ENCODE assay signal across 1 cellular context in the genomic region with DNA sequence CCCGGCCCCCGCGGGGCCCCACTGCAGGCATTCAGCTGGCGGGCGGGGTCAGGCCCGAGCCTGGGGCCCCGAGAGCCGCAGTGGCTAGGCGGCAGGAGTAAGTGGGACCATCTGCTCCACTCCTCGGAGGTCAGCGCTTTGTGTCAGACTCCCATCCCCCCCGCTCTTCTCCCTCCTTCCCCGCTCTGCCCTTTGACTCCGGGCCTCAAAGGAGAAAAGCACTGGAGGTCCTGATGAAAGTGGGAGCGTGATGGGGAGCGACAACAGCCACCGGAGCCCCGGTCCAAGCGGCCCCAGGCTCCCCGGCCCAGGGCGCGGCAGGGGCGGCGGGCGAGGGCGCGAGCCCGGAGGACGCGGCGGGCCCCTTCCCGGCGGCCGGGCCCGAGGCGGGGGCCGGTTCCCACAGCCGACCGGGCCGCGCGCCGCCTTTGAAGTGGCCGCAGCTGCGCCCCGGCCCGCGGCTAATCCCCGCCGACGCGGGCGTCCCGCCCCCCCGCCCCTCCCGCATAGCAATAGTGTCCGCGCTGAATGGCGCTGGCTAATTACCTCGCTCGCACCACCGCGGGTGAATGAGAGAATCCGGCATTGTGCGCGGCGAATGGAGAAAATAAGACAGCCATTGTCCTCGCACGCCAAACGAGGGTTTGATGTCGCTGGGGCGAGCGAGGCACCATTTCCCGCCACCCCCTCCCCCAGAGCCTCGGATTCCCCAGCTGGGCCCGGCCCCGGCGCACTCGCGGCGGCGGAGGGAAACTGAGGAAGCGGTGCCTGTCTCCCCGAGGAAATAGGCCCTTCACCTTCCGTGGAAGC.
TF ChIP-seq lines count a peak whose summit lies in the region.

No MANE protein-coding gene starts in this region.

TF ChIP-seq in GM12878, 131 proteins besides CTCF, POLR2A, EP300 and RAD21:
- TF ChIP-seq IRF4 (IDR thresholded peaks at IDR 0.05; ENCODE audit: low read depth, low read length) (no peak), MTA2 (IDR thresholded peaks at IDR 0.05; ENCODE audit: low read depth) (no peak), ESRRA (IDR thresholded peaks at IDR 0.05; ENCODE audit: low read length) (no peak), SREBF2 (IDR thresholded peaks at IDR 0.05; ENCODE audit: low read length) (no peak), NFYA (IDR thresholded peaks at IDR 0.05; ENCODE audit: borderline replicate concordance, low read depth, low read length) (no peak), POLR2AphosphoS2 (IDR thresholded peaks at IDR 0.05; ENCODE audit: low read depth, low read length) (no peak), NR2F1 (conservative IDR thresholded peaks at IDR 0.05) (no peak), HCFC1 (IDR thresholded peaks at IDR 0.05; ENCODE audit: low read length) (no peak), ZNF384 (IDR thresholded peaks at IDR 0.05; ENCODE audit: borderline replicate concordance, low read depth, low read length) (no peak), CHD4 (IDR thresholded peaks at IDR 0.05) (no peak), SUZ12 (IDR thresholded peaks at IDR 0.05; ENCODE audit: unreplicated experiment) (no peak), YBX1 (IDR thresholded peaks at IDR 0.05) (no peak), SREBF1 (IDR thresholded peaks at IDR 0.05; ENCODE audit: low read length) (no peak), BHLHE40 (IDR thresholded peaks at IDR 0.05; ENCODE audit: borderline replicate concordance in 1 of 2, low read depth in 2 of 2, low read length in 1 of 2) (no peak)
- TF ChIP-seq, protein P1, sequence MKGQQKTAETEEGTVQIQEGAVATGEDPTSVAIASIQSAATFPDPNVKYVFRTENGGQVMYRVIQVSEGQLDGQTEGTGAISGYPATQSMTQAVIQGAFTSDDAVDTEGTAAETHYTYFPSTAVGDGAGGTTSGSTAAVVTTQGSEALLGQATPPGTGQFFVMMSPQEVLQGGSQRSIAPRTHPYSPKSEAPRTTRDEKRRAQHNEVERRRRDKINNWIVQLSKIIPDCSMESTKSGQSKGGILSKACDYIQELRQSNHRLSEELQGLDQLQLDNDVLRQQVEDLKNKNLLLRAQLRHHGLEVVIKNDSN (IDR thresholded peaks at IDR 0.05; ENCODE audit: borderline replicate concordance, extremely low read length, insufficient read depth, low read depth, low read length), result no peak
- TF ChIP-seq, protein P2, sequence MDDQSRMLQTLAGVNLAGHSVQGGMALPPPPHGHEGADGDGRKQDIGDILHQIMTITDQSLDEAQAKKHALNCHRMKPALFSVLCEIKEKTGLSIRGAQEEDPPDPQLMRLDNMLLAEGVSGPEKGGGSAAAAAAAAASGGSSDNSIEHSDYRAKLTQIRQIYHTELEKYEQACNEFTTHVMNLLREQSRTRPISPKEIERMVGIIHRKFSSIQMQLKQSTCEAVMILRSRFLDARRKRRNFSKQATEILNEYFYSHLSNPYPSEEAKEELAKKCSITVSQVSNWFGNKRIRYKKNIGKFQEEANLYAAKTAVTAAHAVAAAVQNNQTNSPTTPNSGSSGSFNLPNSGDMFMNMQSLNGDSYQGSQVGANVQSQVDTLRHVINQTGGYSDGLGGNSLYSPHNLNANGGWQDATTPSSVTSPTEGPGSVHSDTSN (IDR thresholded peaks at IDR 0.05; ENCODE audit: insufficient replicate concordance, low read depth, low read length), result no peak
- TF ChIP-seq, protein P3, sequence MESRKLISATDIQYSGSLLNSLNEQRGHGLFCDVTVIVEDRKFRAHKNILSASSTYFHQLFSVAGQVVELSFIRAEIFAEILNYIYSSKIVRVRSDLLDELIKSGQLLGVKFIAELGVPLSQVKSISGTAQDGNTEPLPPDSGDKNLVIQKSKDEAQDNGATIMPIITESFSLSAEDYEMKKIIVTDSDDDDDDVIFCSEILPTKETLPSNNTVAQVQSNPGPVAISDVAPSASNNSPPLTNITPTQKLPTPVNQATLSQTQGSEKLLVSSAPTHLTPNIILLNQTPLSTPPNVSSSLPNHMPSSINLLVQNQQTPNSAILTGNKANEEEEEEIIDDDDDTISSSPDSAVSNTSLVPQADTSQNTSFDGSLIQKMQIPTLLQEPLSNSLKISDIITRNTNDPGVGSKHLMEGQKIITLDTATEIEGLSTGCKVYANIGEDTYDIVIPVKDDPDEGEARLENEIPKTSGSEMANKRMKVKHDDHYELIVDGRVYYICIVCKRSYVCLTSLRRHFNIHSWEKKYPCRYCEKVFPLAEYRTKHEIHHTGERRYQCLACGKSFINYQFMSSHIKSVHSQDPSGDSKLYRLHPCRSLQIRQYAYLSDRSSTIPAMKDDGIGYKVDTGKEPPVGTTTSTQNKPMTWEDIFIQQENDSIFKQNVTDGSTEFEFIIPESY (IDR thresholded peaks at IDR 0.05), result no peak
- TF ChIP-seq, protein P4, sequence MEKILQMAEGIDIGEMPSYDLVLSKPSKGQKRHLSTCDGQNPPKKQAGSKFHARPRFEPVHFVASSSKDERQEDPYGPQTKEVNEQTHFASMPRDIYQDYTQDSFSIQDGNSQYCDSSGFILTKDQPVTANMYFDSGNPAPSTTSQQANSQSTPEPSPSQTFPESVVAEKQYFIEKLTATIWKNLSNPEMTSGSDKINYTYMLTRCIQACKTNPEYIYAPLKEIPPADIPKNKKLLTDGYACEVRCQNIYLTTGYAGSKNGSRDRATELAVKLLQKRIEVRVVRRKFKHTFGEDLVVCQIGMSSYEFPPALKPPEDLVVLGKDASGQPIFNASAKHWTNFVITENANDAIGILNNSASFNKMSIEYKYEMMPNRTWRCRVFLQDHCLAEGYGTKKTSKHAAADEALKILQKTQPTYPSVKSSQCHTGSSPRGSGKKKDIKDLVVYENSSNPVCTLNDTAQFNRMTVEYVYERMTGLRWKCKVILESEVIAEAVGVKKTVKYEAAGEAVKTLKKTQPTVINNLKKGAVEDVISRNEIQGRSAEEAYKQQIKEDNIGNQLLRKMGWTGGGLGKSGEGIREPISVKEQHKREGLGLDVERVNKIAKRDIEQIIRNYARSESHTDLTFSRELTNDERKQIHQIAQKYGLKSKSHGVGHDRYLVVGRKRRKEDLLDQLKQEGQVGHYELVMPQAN (conservative IDR thresholded peaks at IDR 0.05), result no peak
- TF ChIP-seq, protein P5, sequence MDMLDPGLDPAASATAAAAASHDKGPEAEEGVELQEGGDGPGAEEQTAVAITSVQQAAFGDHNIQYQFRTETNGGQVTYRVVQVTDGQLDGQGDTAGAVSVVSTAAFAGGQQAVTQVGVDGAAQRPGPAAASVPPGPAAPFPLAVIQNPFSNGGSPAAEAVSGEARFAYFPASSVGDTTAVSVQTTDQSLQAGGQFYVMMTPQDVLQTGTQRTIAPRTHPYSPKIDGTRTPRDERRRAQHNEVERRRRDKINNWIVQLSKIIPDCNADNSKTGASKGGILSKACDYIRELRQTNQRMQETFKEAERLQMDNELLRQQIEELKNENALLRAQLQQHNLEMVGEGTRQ (IDR thresholded peaks at IDR 0.05; ENCODE audit: borderline replicate concordance, low read depth, low read length), result no peak
- TF ChIP-seq, protein P6, sequence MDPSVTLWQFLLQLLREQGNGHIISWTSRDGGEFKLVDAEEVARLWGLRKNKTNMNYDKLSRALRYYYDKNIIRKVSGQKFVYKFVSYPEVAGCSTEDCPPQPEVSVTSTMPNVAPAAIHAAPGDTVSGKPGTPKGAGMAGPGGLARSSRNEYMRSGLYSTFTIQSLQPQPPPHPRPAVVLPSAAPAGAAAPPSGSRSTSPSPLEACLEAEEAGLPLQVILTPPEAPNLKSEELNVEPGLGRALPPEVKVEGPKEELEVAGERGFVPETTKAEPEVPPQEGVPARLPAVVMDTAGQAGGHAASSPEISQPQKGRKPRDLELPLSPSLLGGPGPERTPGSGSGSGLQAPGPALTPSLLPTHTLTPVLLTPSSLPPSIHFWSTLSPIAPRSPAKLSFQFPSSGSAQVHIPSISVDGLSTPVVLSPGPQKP (IDR thresholded peaks at IDR 0.05; ENCODE audit: low read depth, low read length), result no peak
TF ChIP-seq in GM12878: peak in this region for 0.
